ENCODE assay signal across 21 cellular contexts in genomic region chr2:120632796-120633646, GRCh38.
DNase-seq lines count a peak whose midpoint lies in the region; ATAC-seq and TF ChIP-seq lines count a peak whose summit lies in the region.
"Had no signal": no experiment of that assay in that cellular context is flagged by ENCODE, and none has a peak within 500 bp of the region (broad histone marks: within the 10 kb centered on the region; RNA-seq: fewer than 3 reads in every experiment).

No MANE protein-coding gene starts in this region.

- no peak overlapping the region for H2AFZ ChIP-seq in OCI-LY7 (ENCODE audit: low read length)

- no peak overlapping the region for H3K4me2 ChIP-seq in OCI-LY7 (ENCODE audit: low read length)
- H3K4me2 ChIP-seq: BLaER1 had no signal

- H3K27ac ChIP-seq in upper lobe of right lung (no peak overlapping the region), OCI-LY7 (ENCODE audit: low read depth, low read length, poor library complexity, severe bottlenecking) (no peak overlapping the region)
- H3K27ac ChIP-seq: BLaER1, esophagus muscularis mucosa, lower lobe of right lung, SJSA1 had no signal

- intact Hi-C loops in upper lobe of right lung (cut with DNase I) = no loop called here
- intact Hi-C loops in OCI-LY7 (cut with micrococcal nuclease; ENCODE audit: unreplicated experiment) = no loop called here

- H3K79me2 ChIP-seq in OCI-LY7 (ENCODE audit: insufficient read depth, low read depth, low read length) = no peaks in the 10 kb centered on the region

- BruUV-seq in OCI-LY7 (replicated peaks; lab: Mats Ljungman, UMichigan) = no TSS peak

- no peaks in the 10 kb centered on the region for H3K27me3 ChIP-seq in upper lobe of right lung
- H3K27me3 ChIP-seq: BLaER1 had no signal

- CTCF ChIA-PET in OCI-LY7 (lab: Charles Lee; ENCODE audit: unreplicated experiment) = interaction anchor here (0.6 kb wide), 1 partner anchor 104 kb away, joined by 4 read pairs; no protein-coding TSS in a partner anchor

- ATAC-seq in upper lobe of right lung (no peak), GM21381 (IDR thresholded peaks at IDR 0.05; ENCODE audit: unreplicated experiment) (no peak), GM18517 (IDR thresholded peaks at IDR 0.05; ENCODE audit: unreplicated experiment) (no peak)
- ATAC-seq: activated T-helper 17 cell treated with anti-CD3 and anti-CD28 coated beads, Interleukin-2, amount 50 U/mL, for 72 hours; GM12878; lower lobe of right lung; PC-3 had no signal

- POLR2A ChIA-PET in OCI-LY7 (lab: Charles Lee) = no interaction called here

- TF ChIP-seq CTCF in upper lobe of right lung (IDR thresholded peaks at IDR 0.05) (no peak), OCI-LY7 (conservative IDR thresholded peaks at IDR 0.05; ENCODE audit: low read length) (no peak)

- H4K20me1 ChIP-seq in OCI-LY7 (ENCODE audit: insufficient read depth, low read length) = no peaks in the 10 kb centered on the region
- H4K20me1 ChIP-seq: BLaER1 had no signal

- DNase-seq in NCI-H1694 treated with DMSO at 0.1 percent for 48 hours (lab: John Stamatoyannopoulos, UW) = peak; percentile 25
- no peak for DNase-seq in NCI-H1694 (lab: John Stamatoyannopoulos, UW)
- peak; percentile 55 for DNase-seq in NCI-H69 (lab: John Stamatoyannopoulos, UW)
- peak; percentile 60 for DNase-seq in left kidney (ENCODE audit: low read depth, low spot score)
- DNase-seq in upper lobe of right lung = peak; percentile 58
- no peak for DNase-seq in OCI-LY7 (ENCODE audit: low spot score)
- DNase-seq: 8988T; caudate nucleus; GF-D8; lower lobe of right lung; NCI-H187 treated with DMSO at 0.1 percent for 48 hours; NCI-H526 treated with DMSO at 0.1 percent for 48 hours; PC-3; stimulated activated CD4-positive, alpha-beta T cell treated with anti-CD3 and anti-CD28 coated beads, Interleukin-4, amount 100 ng/mL, for 1 hour had no signal

- H3K36me3 ChIP-seq in upper lobe of right lung = no peaks in the 10 kb centered on the region
- H3K36me3 ChIP-seq in OCI-LY7 (ENCODE audit: insufficient read depth, low read length) = no peaks in the 10 kb centered on the region
- H3K36me3 ChIP-seq: BLaER1, esophagus muscularis mucosa, lower lobe of right lung, SJSA1 had no signal

- no peaks in the 10 kb centered on the region for H3K4me1 ChIP-seq in upper lobe of right lung
- H3K4me1 ChIP-seq in OCI-LY7 (ENCODE audit: insufficient read depth, low read length, poor library complexity, severe bottlenecking) = no peaks in the 10 kb centered on the region
- H3K4me1 ChIP-seq: SJSA1 had no signal

- no peak overlapping the region for H3K4me3 ChIP-seq in upper lobe of right lung
- H3K4me3 ChIP-seq in OCI-LY7 (ENCODE audit: low read depth, low read length, poor library complexity, severe bottlenecking) = no peak overlapping the region
- H3K4me3 ChIP-seq: BLaER1, esophagus muscularis mucosa, GM12878, lower lobe of right lung, SJSA1 had no signal

- H3K9me3 ChIP-seq in upper lobe of right lung (no peaks in the 10 kb centered on the region), OCI-LY7 (ENCODE audit: low read length) (no peaks in the 10 kb centered on the region)
- H3K9me3 ChIP-seq: lower lobe of right lung had no signal

- no peaks in the 10 kb centered on the region for H3K9me2 ChIP-seq in OCI-LY7 (ENCODE audit: insufficient read depth, low read length)

Comparison
In these comparisons a context has a peak if more than half of its experiments do, and no peak if none do; other contexts are left out.
1. DNase-seq: peak in NCI-H1694 treated with DMSO at 0.1 percent for 48 hours (single experiment), NCI-H69 (single experiment), left kidney (single experiment) and upper lobe of right lung (single experiment); none in NCI-H1694 (single experiment) and OCI-LY7 (single experiment).